In genomic region chr11:65621460-65621859, GRCh38 we compare ENCODE assay signal across 17 cellular contexts. TPM values are rescaled to one million over a fixed set of nuclear protein-coding genes. Genes with fewer than 3 reads are reported as not detected.
A peak's percentile ranks its signal among the peaks of the same experiment; 100 is the strongest.
DNase-seq lines count a peak whose midpoint lies in the region; ATAC-seq and TF ChIP-seq lines count a peak whose summit lies in the region.
"Had no signal": no experiment of that assay in that cellular context is flagged by ENCODE, and none has a peak within 500 bp of the region (broad histone marks: within the 10 kb centered on the region; RNA-seq: fewer than 3 reads in every experiment).

No MANE protein-coding gene starts in this region.

- H3K27ac Mint-ChIP-seq in activated naive CD8-positive, alpha-beta T cell treated with anti-CD3 and anti-CD28 coated beads for 36 hours = peak overlapping the region; percentile 42
- H3K27ac Mint-ChIP-seq in activated naive CD8-positive, alpha-beta T cell treated with anti-CD3 and anti-CD28 coated beads, Interleukin-2, amount 50 U/mL, for 24 hours = no peak overlapping the region
- H3K27ac Mint-ChIP-seq in endothelial cell (ENCODE audit: unreplicated experiment) (peak overlapping the region; percentile 37), chondrocyte (ENCODE audit: unreplicated experiment) (no peak overlapping the region)
- H3K27ac Mint-ChIP-seq in stimulated activated naive B cell treated with anti-CD40 and anti-IgM and Interleukin-4, amounts not matched to agents 10 μg/mL and 1 μg/mL and 100 μg/mL, for 72 hours = peak overlapping the region; percentile 37

- H3K36me3 Mint-ChIP-seq in activated naive CD8-positive, alpha-beta T cell treated with anti-CD3 and anti-CD28 coated beads for 36 hours = peaks cover 16% of the 10 kb centered on the region
- H3K36me3 Mint-ChIP-seq in activated naive CD8-positive, alpha-beta T cell treated with anti-CD3 and anti-CD28 coated beads, Interleukin-2, amount 50 U/mL, for 24 hours (ENCODE audit: low read depth) = peaks cover 37% of the 10 kb centered on the region
- H3K36me3 Mint-ChIP-seq in endothelial cell (ENCODE audit: low read depth, unreplicated experiment) (peaks cover 31% of the 10 kb centered on the region), chondrocyte (ENCODE audit: low read depth) (peaks cover 15% of the 10 kb centered on the region)
- peaks cover 49 to 61% of the 10 kb centered on the region in 2 donors for H3K36me3 Mint-ChIP-seq in stimulated activated naive B cell treated with anti-CD40 and anti-IgM and Interleukin-4, amounts not matched to agents 10 μg/mL and 1 μg/mL and 100 μg/mL, for 72 hours

- H3K9me3 Mint-ChIP-seq in activated naive CD8-positive, alpha-beta T cell treated with anti-CD3 and anti-CD28 coated beads for 36 hours = no peaks in the 10 kb centered on the region
- no peaks in the 10 kb centered on the region for H3K9me3 Mint-ChIP-seq in activated naive CD8-positive, alpha-beta T cell treated with anti-CD3 and anti-CD28 coated beads, Interleukin-2, amount 50 U/mL, for 24 hours
- H3K9me3 Mint-ChIP-seq in endothelial cell (ENCODE audit: unreplicated experiment) = no peaks in the 10 kb centered on the region
- no peaks in the 10 kb centered on the region for H3K9me3 Mint-ChIP-seq in stimulated activated naive B cell treated with anti-CD40 and anti-IgM and Interleukin-4, amounts not matched to agents 10 μg/mL and 1 μg/mL and 100 μg/mL, for 72 hours
- H3K9me3 Mint-ChIP-seq in chondrocyte (ENCODE audit: low read depth) = no peaks in the 10 kb centered on the region
- H3K9me3 Mint-ChIP-seq: CD8-positive, alpha-beta memory T cell had no signal

- peaks cover 19% of the 10 kb centered on the region for H3K4me1 Mint-ChIP-seq in activated naive CD8-positive, alpha-beta T cell treated with anti-CD3 and anti-CD28 coated beads for 36 hours
- peaks cover 21% of the 10 kb centered on the region for H3K4me1 Mint-ChIP-seq in activated naive CD8-positive, alpha-beta T cell treated with anti-CD3 and anti-CD28 coated beads, Interleukin-2, amount 50 U/mL, for 24 hours
- peaks cover 6% of the 10 kb centered on the region for H3K4me1 Mint-ChIP-seq in endothelial cell (ENCODE audit: unreplicated experiment)
- H3K4me1 Mint-ChIP-seq in stimulated activated naive B cell treated with anti-CD40 and anti-IgM and Interleukin-4, amounts not matched to agents 10 μg/mL and 1 μg/mL and 100 μg/mL, for 72 hours = peaks cover 23 to 50% of the 10 kb centered on the region in 2 donors
- peaks cover 8% of the 10 kb centered on the region for H3K4me1 Mint-ChIP-seq in chondrocyte (ENCODE audit: low read depth)

- no peak overlapping the region for H3K4me3 Mint-ChIP-seq in activated naive CD8-positive, alpha-beta T cell treated with anti-CD3 and anti-CD28 coated beads for 36 hours
- no peak overlapping the region for H3K4me3 Mint-ChIP-seq in activated naive CD8-positive, alpha-beta T cell treated with anti-CD3 and anti-CD28 coated beads, Interleukin-2, amount 50 U/mL, for 24 hours
- H3K4me3 Mint-ChIP-seq in endothelial cell (ENCODE audit: unreplicated experiment) (peak overlapping the region; percentile 60), chondrocyte (ENCODE audit: unreplicated experiment) (no peak overlapping the region)
- H3K4me3 Mint-ChIP-seq in stimulated activated naive B cell treated with anti-CD40 and anti-IgM and Interleukin-4, amounts not matched to agents 10 μg/mL and 1 μg/mL and 100 μg/mL, for 72 hours = no peak overlapping the region
- H3K4me3 Mint-ChIP-seq: CD8-positive, alpha-beta memory T cell had no signal

- no peaks in the 10 kb centered on the region for H3K27me3 Mint-ChIP-seq in activated naive CD8-positive, alpha-beta T cell treated with anti-CD3 and anti-CD28 coated beads for 36 hours
- H3K27me3 Mint-ChIP-seq in activated naive CD8-positive, alpha-beta T cell treated with anti-CD3 and anti-CD28 coated beads, Interleukin-2, amount 50 U/mL, for 24 hours = no peaks in the 10 kb centered on the region
- H3K27me3 Mint-ChIP-seq in endothelial cell (ENCODE audit: unreplicated experiment) (peaks cover 16% of the 10 kb centered on the region), chondrocyte (ENCODE audit: low read depth) (no peaks in the 10 kb centered on the region)
- no peaks in the 10 kb centered on the region for H3K27me3 Mint-ChIP-seq in stimulated activated naive B cell treated with anti-CD40 and anti-IgM and Interleukin-4, amounts not matched to agents 10 μg/mL and 1 μg/mL and 100 μg/mL, for 72 hours
- H3K27me3 Mint-ChIP-seq: CD8-positive, alpha-beta memory T cell had no signal

- TF ChIP-seq CTCF in endothelial cell (IDR thresholded peaks at IDR 0.05; ENCODE audit: unreplicated experiment) = no peak
- TF ChIP-seq CTCF in chondrocyte (IDR thresholded peaks at IDR 0.05) = no peak

- no peak for ATAC-seq in activated naive CD8-positive, alpha-beta T cell treated with anti-CD3 and anti-CD28 coated beads, Interleukin-2, amount 50 U/mL, for 24 hours
- no peak for ATAC-seq in stimulated activated naive B cell treated with anti-CD40 and anti-IgM and Interleukin-4, amounts not matched to agents 10 μg/mL and 1 μg/mL and 100 μg/mL, for 72 hours (replicated peaks)
- ATAC-seq: A549 had no signal

- DNase-seq in activated naive CD8-positive, alpha-beta T cell treated with anti-CD3 and anti-CD28 coated beads for 36 hours = no peak
- no peak for DNase-seq in activated naive CD8-positive, alpha-beta T cell treated with anti-CD3 and anti-CD28 coated beads, Interleukin-2, amount 50 U/mL, for 24 hours
- DNase-seq in endothelial cell (ENCODE audit: low spot score) (no peak), chondrocyte (ENCODE audit: low spot score) (no peak), NCI-H748 treated with DMSO at 0.1 percent for 48 hours (lab: John Stamatoyannopoulos, UW) (no peak)
- no peak for DNase-seq in stimulated activated naive B cell treated with anti-CD40 and anti-IgM and Interleukin-4, amounts not matched to agents 10 μg/mL and 1 μg/mL and 100 μg/mL, for 72 hours
- DNase-seq: CD8-positive, alpha-beta memory T cell; DND-41; GOT3; NCI-H1417; NCI-H1930; NCI-H69; NK-92 treated with Interleukin-12 subunit alpha and Interleukin-12 subunit beta, amount 100 ng/mL, for 24 hours; OCI-M1; SIG-M5 had no signal

RNA-seq across cellular contexts. Expression of gene PCNX3, which starts 5.9 kb away (rescaled TPM):
- 10 to 100 TPM; 40.9 to 42.6 TPM for total RNA-seq in activated naive CD8-positive, alpha-beta T cell treated with anti-CD3 and anti-CD28 coated beads for 36 hours
- total RNA-seq in endothelial cell (ENCODE audit: unreplicated experiment) (76.1 TPM), chondrocyte (32.6 to 57.7 TPM (median 36.3 TPM) in 3 replicates)

RNA-seq across cellular contexts. Expression of gene MAP3K11, which starts 7.4 kb away (rescaled TPM):
- total RNA-seq in activated naive CD8-positive, alpha-beta T cell treated with anti-CD3 and anti-CD28 coated beads for 36 hours = 10 to 100 TPM; 51.2 to 54.8 TPM
- total RNA-seq in endothelial cell (ENCODE audit: unreplicated experiment) = 238 TPM
- 30.2 to 34.6 TPM (median 31.6 TPM) in 3 replicates for total RNA-seq in chondrocyte

RNA-seq across cellular contexts. Expression of gene SIPA1, which starts 16.4 kb away (rescaled TPM):
- total RNA-seq in activated naive CD8-positive, alpha-beta T cell treated with anti-CD3 and anti-CD28 coated beads for 36 hours = 100 to 1,000 TPM; 123 to 127 TPM
- total RNA-seq in endothelial cell (ENCODE audit: unreplicated experiment) (267 TPM), chondrocyte (22.7 to 33.3 TPM (median 27.4 TPM) in 3 replicates)

RNA-seq across cellular contexts. Expression of gene KCNK7, which starts 25.9 kb away (rescaled TPM):
- total RNA-seq in activated naive CD8-positive, alpha-beta T cell treated with anti-CD3 and anti-CD28 coated beads for 36 hours = under 1 TPM; 0.37 to 0.62 TPM
- total RNA-seq in endothelial cell (ENCODE audit: unreplicated experiment) (2.0 TPM), chondrocyte (0.22 to 0.44 TPM in 2 of 3 replicates, not detected in the other)
- total RNA-seq: RPMI7951 had no signal

RNA-seq across cellular contexts. Expression of gene RELA, which starts 41.3 kb away (rescaled TPM):
- 10 to 100 TPM; 69.6 to 71.6 TPM for total RNA-seq in activated naive CD8-positive, alpha-beta T cell treated with anti-CD3 and anti-CD28 coated beads for 36 hours
- 62.6 TPM for total RNA-seq in endothelial cell (ENCODE audit: unreplicated experiment)
- 65.3 to 73.6 TPM (median 72.7 TPM) in 3 replicates for total RNA-seq in chondrocyte

Comparison
In these comparisons a context has a peak if more than half of its experiments do, and no peak if none do; other contexts are left out.
1. H3K27ac Mint-ChIP-seq: peak in activated naive CD8-positive, alpha-beta T cell treated with anti-CD3 and anti-CD28 coated beads for 36 hours (single experiment), endothelial cell (single experiment) and stimulated activated naive B cell treated with anti-CD40 and anti-IgM and Interleukin-4, amounts not matched to agents 10 μg/mL and 1 μg/mL and 100 μg/mL, for 72 hours (single experiment); none in activated naive CD8-positive, alpha-beta T cell treated with anti-CD3 and anti-CD28 coated beads, Interleukin-2, amount 50 U/mL, for 24 hours (single experiment) and chondrocyte (single experiment).